Comparison of ENCODE assay signal across 31 cellular contexts in the genomic region with DNA sequence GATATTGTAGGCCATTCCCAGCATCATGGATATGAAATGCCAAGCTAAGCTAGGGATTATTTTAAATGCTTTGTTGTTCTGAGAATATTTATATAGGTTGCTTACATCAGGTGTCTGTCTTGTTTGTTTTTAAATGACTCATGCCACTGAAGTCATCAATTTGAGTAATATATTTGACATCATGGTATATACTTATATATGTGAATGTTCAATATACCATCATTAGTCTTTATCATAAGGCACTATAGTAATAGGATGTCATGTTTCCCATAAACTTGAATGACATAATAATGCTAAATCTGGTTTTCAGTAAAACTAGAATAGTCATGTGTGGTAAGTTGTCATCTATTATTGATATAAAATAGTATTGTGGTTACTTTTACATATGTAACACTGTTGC.
"Had no signal": no experiment of that assay in that cellular context is flagged by ENCODE, and none has a peak within 500 bp of the region (broad histone marks: within the 10 kb centered on the region; RNA-seq: fewer than 3 reads in every experiment).

No MANE protein-coding gene starts in this region.

- H3K27ac ChIP-seq: brain microvascular endothelial cell, cardiac muscle cell, PC-9, VCaP had no signal

- H3K4me3 ChIP-seq: cardiac muscle cell, K562, MG63, PC-9 had no signal

- H3K27me3 ChIP-seq: brain microvascular endothelial cell, cardiac muscle cell, MG63 had no signal

- ATAC-seq: activated CD4-positive, alpha-beta T cell treated with anti-CD3 and anti-CD28 coated beads for 36 hours; activated naive CD8-positive, alpha-beta T cell treated with anti-CD3 and anti-CD28 coated beads, Interleukin-2, amount 50 U/mL, for 24 hours; activated T-cell treated with anti-CD3 and anti-CD28 coated beads, Interleukin-2, amount 50 U/mL, for 4 hours; K562 had no signal

- H3K36me3 ChIP-seq: brain microvascular endothelial cell, MG63 had no signal

- H3K9me3 ChIP-seq: MG63 had no signal

- DNase-seq: activated CD4-positive, alpha-beta memory T cell treated with anti-CD3 and anti-CD28 coated beads for 36 hours; activated CD4-positive, alpha-beta T cell treated with anti-CD3 and anti-CD28 coated beads for 36 hours; activated CD4-positive, alpha-beta T cell treated with anti-CD3 and anti-CD28 coated beads, Interleukin-2, amount 10 ng/mL, durations not matched to agents 7 days and 5 days; activated CD8-positive, alpha-beta memory T cell treated with anti-CD3 and anti-CD28 coated beads, Interleukin-2, amount 50 U/mL, for 4 hours; activated gamma-delta T cell treated with Interleukin-2 at 50 U/mL for 16 hours; activated naive CD4-positive, alpha-beta T cell treated with anti-CD3 and anti-CD28 coated beads, Interleukin-2, amount 10 ng/mL, durations not matched to agents 7 days and 5 days; activated naive CD8-positive, alpha-beta T cell treated with anti-CD3 and anti-CD28 coated beads, Interleukin-2, amount 50 U/mL, for 24 hours; activated T-cell treated with anti-CD3 and anti-CD28 coated beads for 4 hours; activated T-cell treated with anti-CD3 and anti-CD28 coated beads, Interleukin-2, amount 50 U/mL, for 4 hours; anterior cingulate cortex; brain microvascular endothelial cell; Karpas-422; MG63; NCI-H1048; NCI-H1105 treated with DMSO at 0.1 percent for 48 hours; NCI-H1436; NCI-H1694; NCI-H1930; NCI-H2081 treated with DMSO at 0.1 percent for 48 hours; NCI-H226; NCI-H446 treated with DMSO at 0.1 percent for 48 hours; NCI-H524; PC-9; Right ventricle myocardium superior; SW 1271; T-helper 1 cell; T-helper 2 cell; T-helper 9 cell had no signal
